ENCODE assay signal across 1 cellular context in genomic region chr5:80191397-80191796, GRCh38.
TF ChIP-seq lines count a peak whose summit lies in the region.

No MANE protein-coding gene starts in this region.

TF ChIP-seq in GM12878, 131 proteins besides CTCF, POLR2A, EP300 and RAD21 (continued from another document):
- TF ChIP-seq ZBED1 (IDR thresholded peaks at IDR 0.05; ENCODE audit: borderline replicate concordance) (no peak), ZSCAN29 (IDR thresholded peaks at IDR 0.05) (no peak), SREBF2 (IDR thresholded peaks at IDR 0.05; ENCODE audit: low read length) (no peak), NR2F1 (conservative IDR thresholded peaks at IDR 0.05) (no peak)
